ENCODE assay signal across 14 cellular contexts in genomic region chr1:84750110-84750509, GRCh38. TPM values are rescaled to one million over a fixed set of nuclear protein-coding genes. Genes with fewer than 3 reads are reported as not detected.
DNase-seq lines count a peak whose midpoint lies in the region; ATAC-seq and TF ChIP-seq lines count a peak whose summit lies in the region.
"Had no signal": no experiment of that assay in that cellular context is flagged by ENCODE, and none has a peak within 500 bp of the region (broad histone marks: within the 10 kb centered on the region; RNA-seq: fewer than 3 reads in every experiment).

No MANE protein-coding gene starts in this region.

- ATAC-seq in PC-3, result peak; percentile 55

- no peak overlapping the region for H2BK15ac ChIP-seq in neuronal stem cell (ENCODE audit: low read length)

- 0 out of 2 replicates have a peak, but pooled peaks cover 4% of the 10 kb centered on the region for H3K4me1 ChIP-seq in PC-3 (ENCODE audit: insufficient read depth, low read length)
- H3K4me1 ChIP-seq in neuronal stem cell (ENCODE audit: control insufficient read depth in 2 of 2, insufficient read depth in 1 of 2, low read depth in 1 of 2, low read length in 2 of 2), result no peaks in the 10 kb centered on the region
- H3K4me1 ChIP-seq: BLaER1 treated with 17β-estradiol and CSF1 and Interleukin-3, amounts not matched to agents 10 nM and 100 nM had no signal

- no peak overlapping the region for H2BK12ac ChIP-seq in neuronal stem cell (ENCODE audit: low read length)

- H3K4ac ChIP-seq in neuronal stem cell (ENCODE audit: low read length), result no peak overlapping the region

- no CpG with 5 or more reads among the region's 6 CpGs for WGBS in neuronal stem cell (ENCODE audit: extremely low coverage in 2 of 2, insufficient read length in 2 of 2, insufficient replicate concordance in 1 of 2), 2 donors

- no peaks in the 10 kb centered on the region for H3K9me2 ChIP-seq in PC-3 (replicated peaks; ENCODE audit: low read length)

- no peak overlapping the region for H3K23ac ChIP-seq in neuronal stem cell (ENCODE audit: low read depth, low read length, poor library complexity)

- H3K79me2 ChIP-seq in PC-3 (ENCODE audit: low read length), result no peaks in the 10 kb centered on the region

- CTCF ChIA-PET in PC-3 (lab: Charles Lee), result no interaction called here

- H3K27ac ChIP-seq in PC-3 (ENCODE audit: low read length) (no peak overlapping the region), neuronal stem cell (replicated peaks; ENCODE audit: low read length) (no peak overlapping the region)
- H3K27ac ChIP-seq: BLaER1 treated with 17β-estradiol and CSF1 and Interleukin-3, amounts not matched to agents 10 nM and 100 nM had no signal

- no peaks in the 10 kb centered on the region for H3K36me3 ChIP-seq in PC-3 (ENCODE audit: low read depth, low read length)
- H3K36me3 ChIP-seq in neuronal stem cell (replicated peaks in 1 of 2; ENCODE audit: control insufficient read depth in 2 of 2, insufficient read depth in 2 of 2, low read length in 2 of 2), result no peaks in the 10 kb centered on the region
- H3K36me3 ChIP-seq: BLaER1 treated with 17β-estradiol and CSF1 and Interleukin-3, amounts not matched to agents 10 nM and 100 nM had no signal

- no peak overlapping the region for H3K14ac ChIP-seq in neuronal stem cell (ENCODE audit: low read length)

- H3F3A ChIP-seq in PC-3 (ENCODE audit: low read length, unreplicated experiment), result no peaks in the 10 kb centered on the region

- H4K20me1 ChIP-seq in PC-3 (ENCODE audit: low read length), result no peaks in the 10 kb centered on the region
- H4K20me1 ChIP-seq: BLaER1 treated with 17β-estradiol and CSF1 and Interleukin-3, amounts not matched to agents 10 nM and 100 nM had no signal

- H4K8ac ChIP-seq in neuronal stem cell (ENCODE audit: low read depth, low read length), result no peak overlapping the region

- POLR2A ChIA-PET in PC-3 (lab: Charles Lee; ENCODE audit: unreplicated experiment), result interaction anchor here (0.6 kb wide), 1 partner anchor 60 kb away, joined by 6 read pairs; no protein-coding TSS in a partner anchor

- H2AK5ac ChIP-seq in neuronal stem cell (ENCODE audit: low read depth, low read length), result no peak overlapping the region

- no peak overlapping the region for H3K18ac ChIP-seq in neuronal stem cell (ENCODE audit: low read length)

- intact Hi-C loops in PC-3 (cut with micrococcal nuclease), result loop anchor here (5.0 to 10.0 kb wide), 4 partner anchors 53 to 608 kb away; partner anchors contain the start of genes GNG5, PRKACB and SPATA1

- no peaks in the 10 kb centered on the region for H3K79me1 ChIP-seq in neuronal stem cell (ENCODE audit: low read depth, low read length)

- H3K27me3 ChIP-seq in PC-3 (ENCODE audit: low read length) (no peaks in the 10 kb centered on the region), neuronal stem cell (ENCODE audit: control insufficient read depth in 3 of 3, insufficient read depth in 3 of 3, low read depth in 1 of 3, low read length in 3 of 3) (no peaks in the 10 kb centered on the region)
- H3K27me3 ChIP-seq: BLaER1 treated with 17β-estradiol and CSF1 and Interleukin-3, amounts not matched to agents 10 nM and 100 nM had no signal

- peak; percentile 30 for DNase-seq in ELR (ENCODE audit: low read depth)
- DNase-seq in PC-3, result peak; percentile 33
- peak; percentile 7 for DNase-seq in dermis blood vessel endothelial cell
- no peak for DNase-seq in neuronal stem cell (ENCODE audit: low spot score)
- no peak for DNase-seq in SW480 (ENCODE audit: low spot score)
- DNase-seq in NK-92 (lab: John Stamatoyannopoulos, UW; ENCODE audit: unreplicated experiment), result no peak
- no peak for DNase-seq in activated naive CD4-positive, alpha-beta T cell treated with Interleukin-2 at 50 U/mL for 16 hours
- DNase-seq in GOT3 (lab: John Stamatoyannopoulos, UW), result no peak
- DNase-seq: DMS 273 treated with DMSO at 0.1 percent for 48 hours, NCI-H1436, NCI-H2029, NCI-H2171, NCI-H446 had no signal

- H2BK120ac ChIP-seq in neuronal stem cell (ENCODE audit: low read depth, low read length), result no peak overlapping the region

- H3K9me3 ChIP-seq in PC-3 (ENCODE audit: low read length) (no peaks in the 10 kb centered on the region), neuronal stem cell (replicated peaks in 1 of 2; ENCODE audit: control insufficient read depth in 2 of 2, insufficient read depth in 1 of 2, low read depth in 1 of 2, low read length in 2 of 2) (no peaks in the 10 kb centered on the region)
- H3K9me3 ChIP-seq: BLaER1 treated with 17β-estradiol and CSF1 and Interleukin-3, amounts not matched to agents 10 nM and 100 nM had no signal

- BruUV-seq in PC-3 (replicated peaks; lab: Mats Ljungman, UMichigan), result no TSS peak

- H3K4me2 ChIP-seq in PC-3 (ENCODE audit: low read length) (peak overlapping the region; percentile 9; the same call in 1 of the 2 replicates), neuronal stem cell (ENCODE audit: insufficient read depth, low read length, poor library complexity, severe bottlenecking) (no peak overlapping the region)
- H3K4me2 ChIP-seq: BLaER1 treated with 17β-estradiol and CSF1 and Interleukin-3, amounts not matched to agents 10 nM and 100 nM had no signal

- H3K4me3 ChIP-seq in PC-3 (ENCODE audit: low read length), result no peak overlapping the region
- no peak overlapping the region for H3K4me3 ChIP-seq in neuronal stem cell (ENCODE audit: low read length in 2 of 2)
- H3K4me3 ChIP-seq: BLaER1 treated with 17β-estradiol and CSF1 and Interleukin-3, amounts not matched to agents 10 nM and 100 nM had no signal

- H4K91ac ChIP-seq in neuronal stem cell (ENCODE audit: low read depth, low read length, poor library complexity), result no peak overlapping the region

- no peak overlapping the region for H2BK5ac ChIP-seq in neuronal stem cell (ENCODE audit: low read length)

- H3K9ac ChIP-seq in PC-3 (ENCODE audit: low read length), result no peak overlapping the region
- H3K9ac ChIP-seq in neuronal stem cell (ENCODE audit: low read depth, low read length, poor library complexity), result no peak overlapping the region
- H3K9ac ChIP-seq: BLaER1 treated with 17β-estradiol and CSF1 and Interleukin-3, amounts not matched to agents 10 nM and 100 nM had no signal

- H2AFZ ChIP-seq in PC-3 (ENCODE audit: low read length) (no peak overlapping the region), neuronal stem cell (ENCODE audit: low read length) (peak overlapping the region; percentile 22)

- no peak for TF ChIP-seq CTCF in PC-3 (conservative IDR thresholded peaks at IDR 0.05; ENCODE audit: low read depth, low read length)

RNA-seq across cellular contexts. Expression of gene SSX2IP, which starts 59.8 kb away (rescaled TPM):
- 22.8 and 28.0 TPM in 2 replicates for total RNA-seq in PC-3 (2014; rRNA removed)
- 2.9 and 4.5 TPM in 2 replicates for total RNA-seq in dermis blood vessel endothelial cell
- 11.3 TPM for polyA plus RNA-seq in neuronal stem cell (2013, experiment 1 of 2)
- 11.8 TPM for polyA plus RNA-seq in neuronal stem cell (2013, experiment 2 of 2)

Comparison
In these comparisons a context has a peak if more than half of its experiments do, and no peak if none do; other contexts are left out.
1. DNase-seq: peak in ELR (single experiment), PC-3 (single experiment) and dermis blood vessel endothelial cell (single experiment); none in neuronal stem cell (single experiment), SW480 (single experiment), NK-92 (single experiment), activated naive CD4-positive, alpha-beta T cell treated with Interleukin-2 at 50 U/mL for 16 hours (single experiment) and GOT3 (single experiment).